11 cellular contexts compared by ENCODE assay signal in the genomic region with DNA sequence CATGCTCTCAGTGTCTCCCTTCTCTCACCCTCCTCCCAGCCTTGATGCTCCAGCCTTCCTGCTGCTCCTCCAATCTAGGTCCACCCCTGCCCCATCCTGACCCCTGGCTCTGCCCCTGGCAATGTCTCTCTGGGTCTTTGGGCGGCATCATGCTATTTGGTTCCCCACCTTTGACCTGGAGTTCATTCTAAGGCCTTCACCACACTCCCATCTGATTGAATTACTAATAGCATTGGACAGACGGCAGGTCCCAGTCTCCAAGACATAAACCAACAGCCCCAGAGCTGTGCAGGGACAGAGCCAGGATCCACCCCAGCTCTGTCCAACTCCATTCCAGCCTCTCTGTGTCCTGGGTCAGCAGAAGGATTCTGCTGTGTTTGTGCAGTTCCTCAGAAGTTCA. TPM values are rescaled to one million over a fixed set of nuclear protein-coding genes. Genes with fewer than 3 reads are reported as not detected.
DNase-seq lines count a peak whose midpoint lies in the region; ATAC-seq, FAIRE-seq and TF ChIP-seq lines count a peak whose summit lies in the region.
"Had no signal": no experiment of that assay in that cellular context is flagged by ENCODE, and none has a peak within 500 bp of the region (broad histone marks: within the 10 kb centered on the region; RNA-seq: fewer than 3 reads in every experiment).

No MANE protein-coding gene starts in this region.

- H3K27me3 ChIP-seq in astrocyte (ENCODE audit: insufficient read depth, low read length) (peaks cover 4% of the 10 kb centered on the region), neuronal stem cell (ENCODE audit: control insufficient read depth in 3 of 3, insufficient read depth in 3 of 3, low read depth in 1 of 3, low read length in 3 of 3) (no peaks in the 10 kb centered on the region)

- H3K4me1 ChIP-seq in astrocyte (ENCODE audit: insufficient read depth, low read length) (peaks cover 13% of the 10 kb centered on the region), neuronal stem cell (ENCODE audit: control insufficient read depth in 2 of 2, insufficient read depth in 1 of 2, low read depth in 1 of 2, low read length in 2 of 2) (peaks cover 14 to 33% of the 10 kb centered on the region in 2 donors)

- H3K9ac ChIP-seq in astrocyte (ENCODE audit: low read length) (no peak overlapping the region), neuronal stem cell (ENCODE audit: low read depth, low read length, poor library complexity) (no peak overlapping the region)

- H4K20me1 ChIP-seq in astrocyte (ENCODE audit: insufficient read depth, low read length), result no peaks in the 10 kb centered on the region

- peak overlapping the region; percentile 68 for H3K4me3 Mint-ChIP-seq in astrocyte (ENCODE audit: unreplicated experiment)
- H3K4me3 Mint-ChIP-seq in endothelial cell (ENCODE audit: unreplicated experiment), result peak overlapping the region; percentile 74
- H3K4me3 Mint-ChIP-seq in activated naive CD4-positive, alpha-beta T cell treated with anti-CD3 and anti-CD28 coated beads, Interleukin-2, amount 10 ng/mL, durations not matched to agents 7 days and 5 days, result no peak overlapping the region
- H3K4me3 Mint-ChIP-seq: CD4-positive, alpha-beta memory T cell; GM23338; H9 had no signal

- ATAC-seq in GM21786 (IDR thresholded peaks at IDR 0.05; ENCODE audit: unreplicated experiment), result no peak

- H2BK15ac ChIP-seq in neuronal stem cell (ENCODE audit: low read length), result peak overlapping the region; percentile 51

- H3K79me2 ChIP-seq in astrocyte (ENCODE audit: insufficient read depth, low read length), result no peaks in the 10 kb centered on the region

- no peak overlapping the region for H3K27ac Mint-ChIP-seq in astrocyte (ENCODE audit: unreplicated experiment)
- H3K27ac Mint-ChIP-seq in endothelial cell (ENCODE audit: unreplicated experiment), result peak overlapping the region; percentile 11
- H3K27ac Mint-ChIP-seq in activated naive CD4-positive, alpha-beta T cell treated with anti-CD3 and anti-CD28 coated beads, Interleukin-2, amount 10 ng/mL, durations not matched to agents 7 days and 5 days, result no peak overlapping the region
- H3K27ac Mint-ChIP-seq: CD4-positive, alpha-beta memory T cell; GM23338; H9 had no signal

- no CpG with 5 or more reads among the region's 2 CpGs for WGBS in neuronal stem cell (ENCODE audit: extremely low coverage in 2 of 2, insufficient read length in 2 of 2, insufficient replicate concordance in 1 of 2), 2 donors

- H3K79me1 ChIP-seq in neuronal stem cell (ENCODE audit: low read depth, low read length), result no peaks in the 10 kb centered on the region

- no peak overlapping the region for H2AK5ac ChIP-seq in neuronal stem cell (ENCODE audit: low read depth, low read length)

- H3K36me3 ChIP-seq in astrocyte (ENCODE audit: insufficient read depth, low read length) (no peaks in the 10 kb centered on the region), neuronal stem cell (replicated peaks in 1 of 2; ENCODE audit: control insufficient read depth in 2 of 2, insufficient read depth in 2 of 2, low read length in 2 of 2) (no peaks in the 10 kb centered on the region)

- no peak overlapping the region for H3K18ac ChIP-seq in neuronal stem cell (ENCODE audit: low read length)

- TF ChIP-seq CTCF in astrocyte (IDR thresholded peaks at IDR 0.05; ENCODE audit: insufficient read depth, low read depth, low read length) (no peak), endothelial cell (IDR thresholded peaks at IDR 0.05; ENCODE audit: unreplicated experiment) (no peak)

- H4K91ac ChIP-seq in neuronal stem cell (ENCODE audit: low read depth, low read length, poor library complexity), result no peak overlapping the region

- H3K9me3 Mint-ChIP-seq in astrocyte (ENCODE audit: unreplicated experiment) (no peaks in the 10 kb centered on the region), endothelial cell (ENCODE audit: unreplicated experiment) (no peaks in the 10 kb centered on the region)
- no peaks in the 10 kb centered on the region for H3K9me3 Mint-ChIP-seq in activated naive CD4-positive, alpha-beta T cell treated with anti-CD3 and anti-CD28 coated beads, Interleukin-2, amount 10 ng/mL, durations not matched to agents 7 days and 5 days
- H3K9me3 Mint-ChIP-seq: CD4-positive, alpha-beta memory T cell had no signal

- CTCF ChIA-PET in activated naive CD4-positive, alpha-beta T cell treated with anti-CD3 and anti-CD28 coated beads, Interleukin-2, amount 10 ng/mL, durations not matched to agents 7 days and 5 days (lab: Charles Lee), result interaction anchor here (0.7 to 2.7 kb wide), 17 partner anchors 14 to 313 kb away, joined by 3 to 18 read pairs (median 3); partner anchors contain the start of gene APOL2

- FAIRE-seq in astrocyte (lab: Jason Lieb, UNC), result no peak

- no peak overlapping the region for H3K4ac ChIP-seq in neuronal stem cell (ENCODE audit: low read length)

- H3K4me3 ChIP-seq in astrocyte (ENCODE audit: insufficient read depth, low read depth, low read length), result no peak overlapping the region
- no peak overlapping the region for H3K4me3 ChIP-seq in neuronal stem cell (ENCODE audit: low read length in 2 of 2)
- H3K4me3 ChIP-seq: GM23338 had no signal

- no peak for DNase-seq in astrocyte (ENCODE audit: low read depth)
- no peak for DNase-seq in endothelial cell (ENCODE audit: low spot score)
- DNase-seq in neuronal stem cell (ENCODE audit: low spot score), result no peak
- no peak for DNase-seq in activated naive CD4-positive, alpha-beta T cell treated with anti-CD3 and anti-CD28 coated beads, Interleukin-2, amount 10 ng/mL, durations not matched to agents 7 days and 5 days
- no peak for DNase-seq in NCI-H2029 (lab: John Stamatoyannopoulos, UW)

- H3K4me2 ChIP-seq in astrocyte (ENCODE audit: low read length) (no peak overlapping the region), neuronal stem cell (ENCODE audit: insufficient read depth, low read length, poor library complexity, severe bottlenecking) (no peak overlapping the region)
- H3K4me2 ChIP-seq: GM23338 had no signal

- H3K9me3 ChIP-seq in astrocyte (ENCODE audit: insufficient read depth, low read depth, low read length) (no peaks in the 10 kb centered on the region), neuronal stem cell (replicated peaks in 1 of 2; ENCODE audit: control insufficient read depth in 2 of 2, insufficient read depth in 1 of 2, low read depth in 1 of 2, low read length in 2 of 2) (no peaks in the 10 kb centered on the region)

- H2BK12ac ChIP-seq in neuronal stem cell (ENCODE audit: low read length), result no peak overlapping the region

- H3K4me1 Mint-ChIP-seq in astrocyte (ENCODE audit: low read depth, unreplicated experiment), result peaks cover 23% of the 10 kb centered on the region
- peaks cover 57% of the 10 kb centered on the region for H3K4me1 Mint-ChIP-seq in endothelial cell (ENCODE audit: unreplicated experiment)
- H3K4me1 Mint-ChIP-seq in activated naive CD4-positive, alpha-beta T cell treated with anti-CD3 and anti-CD28 coated beads, Interleukin-2, amount 10 ng/mL, durations not matched to agents 7 days and 5 days, result peaks cover 31% of the 10 kb centered on the region

- no peak overlapping the region for H4K8ac ChIP-seq in neuronal stem cell (ENCODE audit: low read depth, low read length)

- H2AFZ ChIP-seq in astrocyte (ENCODE audit: low read depth, low read length) (no peak overlapping the region), neuronal stem cell (ENCODE audit: low read length) (peak overlapping the region; percentile 48)
- H2AFZ ChIP-seq: GM23338 had no signal

- H3K27me3 Mint-ChIP-seq in astrocyte (ENCODE audit: low read depth, unreplicated experiment) (peaks cover 31% of the 10 kb centered on the region), endothelial cell (ENCODE audit: unreplicated experiment) (peaks cover 9% of the 10 kb centered on the region)
- H3K27me3 Mint-ChIP-seq in activated naive CD4-positive, alpha-beta T cell treated with anti-CD3 and anti-CD28 coated beads, Interleukin-2, amount 10 ng/mL, durations not matched to agents 7 days and 5 days, result peaks cover 47% of the 10 kb centered on the region

- H3K14ac ChIP-seq in neuronal stem cell (ENCODE audit: low read length), result peak overlapping the region; percentile 33

- no peak overlapping the region for H2BK120ac ChIP-seq in neuronal stem cell (ENCODE audit: low read depth, low read length)

- H3K23ac ChIP-seq in neuronal stem cell (ENCODE audit: low read depth, low read length, poor library complexity), result no peak overlapping the region

- H2BK5ac ChIP-seq in neuronal stem cell (ENCODE audit: low read length), result no peak overlapping the region

- H3K27ac ChIP-seq in astrocyte (ENCODE audit: low read depth, low read length) (no peak overlapping the region), neuronal stem cell (replicated peaks; ENCODE audit: low read length) (no peak overlapping the region)

- H3K36me3 Mint-ChIP-seq in astrocyte (ENCODE audit: low read depth, unreplicated experiment), result no peaks in the 10 kb centered on the region
- peaks cover 8% of the 10 kb centered on the region for H3K36me3 Mint-ChIP-seq in endothelial cell (ENCODE audit: low read depth, unreplicated experiment)
- no peaks in the 10 kb centered on the region for H3K36me3 Mint-ChIP-seq in activated naive CD4-positive, alpha-beta T cell treated with anti-CD3 and anti-CD28 coated beads, Interleukin-2, amount 10 ng/mL, durations not matched to agents 7 days and 5 days
- H3K36me3 Mint-ChIP-seq: CD4-positive, alpha-beta memory T cell had no signal

RNA-seq across cellular contexts. Expression of gene APOL4, which starts 7.2 kb away (rescaled TPM):
- total RNA-seq in astrocyte (0.07 TPM in 1 of 2 replicates, not detected in the other), endothelial cell (ENCODE audit: unreplicated experiment) (4.4 TPM)
- 0.06 TPM for polyA plus RNA-seq in neuronal stem cell (2013, experiment 1 of 2)
- 0.08 TPM for polyA plus RNA-seq in neuronal stem cell (2013, experiment 2 of 2)
- total RNA-seq: A172; CD4-positive, alpha-beta memory T cell; GM23338; H9 had no signal
- polyA plus RNA-seq: CD4-positive, alpha-beta memory T cell; GM23338 had no signal

RNA-seq across cellular contexts. Expression of gene APOL3, which starts 33.8 kb away (rescaled TPM):
- total RNA-seq in astrocyte (2.3 and 2.5 TPM in 2 replicates), endothelial cell (ENCODE audit: unreplicated experiment) (1.2 TPM)
- not detected for polyA plus RNA-seq in neuronal stem cell (2013, experiment 1 of 2)
- not detected for polyA plus RNA-seq in neuronal stem cell (2013, experiment 2 of 2)
- total RNA-seq: A673, GM23338, H9 had no signal
- polyA plus RNA-seq: GM23338 had no signal

RNA-seq across cellular contexts. Expression of gene APOL2, which starts 44.9 kb away (rescaled TPM):
- 77.2 and 85.1 TPM in 2 replicates for total RNA-seq in astrocyte
- total RNA-seq in endothelial cell (ENCODE audit: unreplicated experiment), result 55.3 TPM
- polyA plus RNA-seq in neuronal stem cell (2013, experiment 1 of 2), result 4.3 TPM
- 4.7 TPM for polyA plus RNA-seq in neuronal stem cell (2013, experiment 2 of 2)

RNA-seq across cellular contexts. Expression of gene APOL1, which starts 58.5 kb away (rescaled TPM):
- total RNA-seq in astrocyte, result 3.9 and 7.5 TPM in 2 replicates
- total RNA-seq in endothelial cell (ENCODE audit: unreplicated experiment), result 2.5 TPM
- polyA plus RNA-seq in neuronal stem cell (2013, experiment 1 of 2), result 0.06 TPM
- 0.03 TPM for polyA plus RNA-seq in neuronal stem cell (2013, experiment 2 of 2)
- total RNA-seq: GM23338, H9 had no signal
